22 cellular contexts compared by ENCODE assay signal in genomic region chr11:100981196-100981824, GRCh38.
A peak's percentile ranks its signal among the peaks of the same experiment; 100 is the strongest.
DNase-seq lines count a peak whose midpoint lies in the region; ATAC-seq and TF ChIP-seq lines count a peak whose summit lies in the region.
"Had no signal": no experiment of that assay in that cellular context is flagged by ENCODE, and none has a peak within 500 bp of the region (broad histone marks: within the 10 kb centered on the region; RNA-seq: fewer than 3 reads in every experiment).

No MANE protein-coding gene starts in this region.

- peaks cover 9% of the 10 kb centered on the region for H3K4me1 ChIP-seq in PC-3 (ENCODE audit: insufficient read depth, low read length)
- H3K4me1 ChIP-seq in OCI-LY7 (ENCODE audit: insufficient read depth, low read length, poor library complexity, severe bottlenecking): peaks cover 6% of the 10 kb centered on the region
- H3K4me1 ChIP-seq: A549, BE2C, Peyer's patch, SJSA1 had no signal

- H3K79me2 ChIP-seq in PC-3 (ENCODE audit: low read length) (no peaks in the 10 kb centered on the region), OCI-LY7 (ENCODE audit: insufficient read depth, low read depth, low read length) (no peaks in the 10 kb centered on the region)

- H3K4me3 ChIP-seq in PC-3 (ENCODE audit: low read length) (no peak overlapping the region), epithelial cell of proximal tubule (ENCODE audit: low read depth, low read length) (no peak overlapping the region), OCI-LY7 (ENCODE audit: low read depth, low read length, poor library complexity, severe bottlenecking) (no peak overlapping the region)
- H3K4me3 ChIP-seq: A549, MG63, Peyer's patch, SJSA1 had no signal

- TF ChIP-seq CTCF in PC-3 (conservative IDR thresholded peaks at IDR 0.05; ENCODE audit: low read depth, low read length): no peak
- TF ChIP-seq CTCF in epithelial cell of proximal tubule (conservative IDR thresholded peaks at IDR 0.05; ENCODE audit: low read depth, low read length): no peak
- TF ChIP-seq CTCF in OCI-LY7 (conservative IDR thresholded peaks at IDR 0.05; ENCODE audit: low read length): no peak

- H3K36me3 Mint-ChIP-seq in activated naive CD4-positive, alpha-beta T cell treated with anti-CD3 and anti-CD28 coated beads for 36 hours (ENCODE audit: low read depth): no peaks in the 10 kb centered on the region

- no peaks in the 10 kb centered on the region for H3K9me3 ChIP-seq in PC-3 (ENCODE audit: low read length)
- H3K9me3 ChIP-seq in OCI-LY7 (ENCODE audit: low read length): no peaks in the 10 kb centered on the region
- H3K9me3 ChIP-seq: A549, BE2C, MG63, Peyer's patch, SJSA1 had no signal

- CTCF ChIA-PET in PC-3 (lab: Charles Lee): interaction anchor here (0.7 kb wide), 1 partner anchor 725 kb away, joined by 3 read pairs; no protein-coding TSS in a partner anchor
- CTCF ChIA-PET in OCI-LY7 (lab: Charles Lee; ENCODE audit: unreplicated experiment): no interaction called here
- CTCF ChIA-PET in activated naive CD4-positive, alpha-beta T cell treated with anti-CD3 and anti-CD28 coated beads for 36 hours (lab: Charles Lee): interaction anchor here (1.4 kb wide), 1 partner anchor 134 kb away, joined by 3 read pairs; no protein-coding TSS in a partner anchor

- intact Hi-C loops in PC-3 (cut with micrococcal nuclease) (loop anchor here (2.0 kb wide), 1 partner anchor 453 kb away; no protein-coding TSS in a partner anchor), OCI-LY7 (cut with micrococcal nuclease; ENCODE audit: unreplicated experiment) (no loop called here)
- intact Hi-C loops in activated naive CD4-positive, alpha-beta T cell treated with anti-CD3 and anti-CD28 coated beads for 36 hours (cut with micrococcal nuclease): no loop called here

- POLR2A ChIA-PET in PC-3 (lab: Charles Lee; ENCODE audit: unreplicated experiment) (no interaction called here), OCI-LY7 (lab: Charles Lee) (interaction anchor here (0.6 to 0.7 kb wide), 2 partner anchors 132 to 278 kb away, joined by 3 read pairs; no protein-coding TSS in a partner anchor)

- no peaks in the 10 kb centered on the region for H3K27me3 ChIP-seq in PC-3 (ENCODE audit: low read length)
- H3K27me3 ChIP-seq: BE2C, MG63, Peyer's patch, SJSA1 had no signal

- no peak overlapping the region for H3K27ac Mint-ChIP-seq in activated naive CD4-positive, alpha-beta T cell treated with anti-CD3 and anti-CD28 coated beads for 36 hours
- H3K27ac Mint-ChIP-seq: IgD-negative memory B cell had no signal

- H2AFZ ChIP-seq in PC-3 (ENCODE audit: low read length) (no peak overlapping the region), OCI-LY7 (ENCODE audit: low read length) (no peak overlapping the region)

- H3K9me2 ChIP-seq in PC-3 (replicated peaks; ENCODE audit: low read length) (no peaks in the 10 kb centered on the region), OCI-LY7 (ENCODE audit: insufficient read depth, low read length) (no peaks in the 10 kb centered on the region)

- H3K9ac ChIP-seq in PC-3 (ENCODE audit: low read length): no peak overlapping the region

- no peaks in the 10 kb centered on the region for H3F3A ChIP-seq in PC-3 (ENCODE audit: low read length, unreplicated experiment)

- no peak overlapping the region for H3K4me3 Mint-ChIP-seq in activated naive CD4-positive, alpha-beta T cell treated with anti-CD3 and anti-CD28 coated beads for 36 hours
- H3K4me3 Mint-ChIP-seq: IgD-negative memory B cell had no signal

- H3K27ac ChIP-seq in PC-3 (ENCODE audit: low read length) (no peak overlapping the region), OCI-LY7 (ENCODE audit: low read depth, low read length, poor library complexity, severe bottlenecking) (no peak overlapping the region)
- H3K27ac ChIP-seq: A549, Peyer's patch, SJSA1 had no signal

- H4K20me1 ChIP-seq in PC-3 (ENCODE audit: low read length) (0 out of 2 replicates have a peak, but pooled peaks cover 4% of the 10 kb centered on the region), OCI-LY7 (ENCODE audit: insufficient read depth, low read length) (no peaks in the 10 kb centered on the region)

- H3K9me3 Mint-ChIP-seq in activated naive CD4-positive, alpha-beta T cell treated with anti-CD3 and anti-CD28 coated beads for 36 hours: no peaks in the 10 kb centered on the region
- H3K9me3 Mint-ChIP-seq: IgD-negative memory B cell had no signal

- DNase-seq in PC-3 (peak; percentile 19), epithelial cell of proximal tubule (ENCODE audit: low read depth) (peak; percentile 30), kidney tubule cell (ENCODE audit: low spot score) (peak; percentile 67), OCI-LY7 (ENCODE audit: low spot score) (no peak)
- DNase-seq in activated naive CD4-positive, alpha-beta T cell treated with anti-CD3 and anti-CD28 coated beads for 36 hours: no peak
- DNase-seq: BE2C; DMS79 treated with DMSO at 0.1 percent for 48 hours; Karpas-422; MG63; NCI-H1436 treated with DMSO at 0.1 percent for 48 hours; NCI-H2029; NCI-H226; NCI-H510A treated with DMSO at 0.1 percent for 48 hours; NCI-H748 treated with DMSO at 0.1 percent for 48 hours; NK-92 treated with Interleukin-12 subunit alpha and Interleukin-12 subunit beta, amount 100 ng/mL, for 24 hours; Peyer's patch had no signal

- no peaks in the 10 kb centered on the region for H3K4me1 Mint-ChIP-seq in activated naive CD4-positive, alpha-beta T cell treated with anti-CD3 and anti-CD28 coated beads for 36 hours (ENCODE audit: low read depth)

- H3K27me3 Mint-ChIP-seq in activated naive CD4-positive, alpha-beta T cell treated with anti-CD3 and anti-CD28 coated beads for 36 hours (ENCODE audit: low read depth): no peaks in the 10 kb centered on the region

- ATAC-seq in GM18868 (IDR thresholded peaks at IDR 0.05; ENCODE audit: unreplicated experiment): peak; percentile 55
- peak; percentile 35 for ATAC-seq in PC-3
- no peak for ATAC-seq in GM18498 (IDR thresholded peaks at IDR 0.05; ENCODE audit: unreplicated experiment)
- ATAC-seq in GM19395 (IDR thresholded peaks at IDR 0.05; ENCODE audit: unreplicated experiment): no peak
- ATAC-seq: A549 had no signal

- BruUV-seq in PC-3 (replicated peaks; lab: Mats Ljungman, UMichigan): no TSS peak
- no TSS peak for BruUV-seq in OCI-LY7 (replicated peaks; lab: Mats Ljungman, UMichigan)

- no peak overlapping the region for H3K4me2 ChIP-seq in PC-3 (ENCODE audit: low read length)
- H3K4me2 ChIP-seq in OCI-LY7 (ENCODE audit: low read length): no peak overlapping the region
- H3K4me2 ChIP-seq: A549 had no signal

- H3K36me3 ChIP-seq in PC-3 (ENCODE audit: low read depth, low read length) (peaks cover 2% of the 10 kb centered on the region; the same call in 1 of the 2 replicates), OCI-LY7 (ENCODE audit: insufficient read depth, low read length) (no peaks in the 10 kb centered on the region)
- H3K36me3 ChIP-seq: BE2C, MG63, SJSA1 had no signal

Comparison
In these comparisons a context has a peak if more than half of its experiments do, and no peak if none do; other contexts are left out.
1. ATAC-seq: peak in GM18868 (single experiment) and PC-3 (single experiment); none in GM18498 (single experiment) and GM19395 (single experiment).
2. DNase-seq: peak in PC-3 (single experiment), epithelial cell of proximal tubule (single experiment) and kidney tubule cell (single experiment); none in OCI-LY7 (single experiment) and activated naive CD4-positive, alpha-beta T cell treated with anti-CD3 and anti-CD28 coated beads for 36 hours (single experiment).